Comparison of ENCODE assay signal across 2 cellular contexts in the genomic region with DNA sequence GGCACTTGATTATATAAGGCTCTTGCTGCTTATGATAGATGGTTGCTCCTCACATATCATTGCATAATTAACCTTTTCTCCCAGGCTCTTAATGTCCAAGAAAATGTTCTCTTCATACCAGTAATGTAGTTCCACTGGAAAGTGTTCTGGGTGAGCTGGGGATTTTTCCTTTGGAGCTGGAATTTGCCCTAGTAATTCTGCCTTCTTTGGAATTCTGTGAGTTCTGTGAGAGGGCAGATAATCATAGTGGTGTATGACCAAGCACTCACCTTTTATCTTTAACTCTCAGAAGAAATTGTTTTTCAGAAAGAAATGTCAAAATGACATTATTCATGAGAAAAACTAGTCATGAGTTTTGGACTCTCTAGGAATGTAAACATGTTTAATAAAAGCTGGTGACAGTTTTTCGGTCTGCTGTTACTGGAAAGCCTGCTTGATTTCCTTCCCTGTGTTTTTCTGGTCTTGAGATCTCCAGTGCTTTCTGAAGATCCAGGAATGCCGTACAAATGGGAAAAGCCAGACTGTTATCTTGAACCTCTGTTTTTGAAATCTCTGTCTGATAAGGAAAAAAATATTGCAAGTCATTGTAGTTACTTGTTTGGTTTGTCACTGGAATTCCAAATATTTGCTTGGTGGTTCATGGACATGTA.
A peak's percentile ranks its signal among the peaks of the same experiment; 100 is the strongest.
TF ChIP-seq lines count a peak whose summit lies in the region.

No MANE protein-coding gene starts in this region.

TF ChIP-seq in A549, 52 proteins besides CTCF, POLR2A, EP300 and RAD21:
- TF ChIP-seq ESRRA (IDR thresholded peaks at IDR 0.05; ENCODE audit: borderline replicate concordance, low read length) (no peak), FOXS1 (CRISPR knock-in tag; IDR thresholded peaks at IDR 0.05) (no peak), SREBF2 (IDR thresholded peaks at IDR 0.05) (no peak), USF2 (IDR thresholded peaks at IDR 0.05) (no peak), MAFK (IDR thresholded peaks at IDR 0.05; ENCODE audit: partially characterized antibody) (peak; percentile 88), TFCP2L1 (CRISPR knock-in tag; IDR thresholded peaks at IDR 0.05) (no peak), NR3C1 (IDR thresholded peaks at IDR 0.05) (no peak), ZC3H11A (IDR thresholded peaks at IDR 0.05) (no peak), EHF (CRISPR knock-in tag; IDR thresholded peaks at IDR 0.05) (no peak), NPAS2 (CRISPR knock-in tag; IDR thresholded peaks at IDR 0.05; ENCODE audit: borderline replicate concordance) (no peak), RARB (CRISPR knock-in tag; IDR thresholded peaks at IDR 0.05) (no peak), RFX5 (IDR thresholded peaks at IDR 0.05) (no peak), FOSL2 (IDR thresholded peaks at IDR 0.05) (no peak), FOSL2 (CRISPR knock-in tag; IDR thresholded peaks at IDR 0.05) (no peak), NFE2L2 (conservative IDR thresholded peaks at IDR 0.05; ENCODE audit: low read length) (peak; percentile 84), GATA3 (IDR thresholded peaks at IDR 0.05; ENCODE audit: borderline replicate concordance) (peak; percentile 67; the same call in 1 of the 2 replicates), SMC3 (IDR thresholded peaks at IDR 0.05) (no peak), HEYL (CRISPR knock-in tag; IDR thresholded peaks at IDR 0.05) (no peak)

TF ChIP-seq in IMR-90, 13 proteins besides CTCF, POLR2A, EP300 and RAD21:
- TF ChIP-seq NFE2L2 (IDR thresholded peaks at IDR 0.05; ENCODE audit: low read depth, low read length) = peak; percentile 72
- no peak for TF ChIP-seq FOS (IDR thresholded peaks at IDR 0.05; ENCODE audit: low read depth, low read length)
